Comparison of ENCODE assay signal across 12 cellular contexts in the genomic region with DNA sequence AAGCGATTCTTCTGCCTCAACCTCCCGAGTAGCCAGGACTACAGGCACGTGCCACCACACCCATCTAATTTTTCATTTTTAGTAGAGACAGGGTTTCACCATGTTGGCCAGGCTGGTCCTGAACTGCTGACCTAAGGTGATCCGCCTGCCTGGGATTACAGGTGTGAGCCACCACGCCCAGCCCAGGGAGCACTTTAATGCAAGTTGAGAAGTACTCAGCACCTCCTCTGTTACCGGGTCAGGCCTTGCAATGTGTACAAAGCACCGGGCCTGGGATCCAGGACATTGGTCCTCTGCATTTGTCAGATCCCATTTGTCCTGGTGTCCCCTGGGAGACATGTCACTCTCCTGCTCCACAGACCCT.
DNase-seq lines count a peak whose midpoint lies in the region; ATAC-seq and TF ChIP-seq lines count a peak whose summit lies in the region.
"Had no signal": no experiment of that assay in that cellular context is flagged by ENCODE, and none has a peak within 500 bp of the region (broad histone marks: within the 10 kb centered on the region; RNA-seq: fewer than 3 reads in every experiment).

No MANE protein-coding gene starts in this region.

- intact Hi-C loops in Calu3 (cut with micrococcal nuclease; ENCODE audit: unreplicated experiment) (no loop called here), esophagus squamous epithelium (cut with DNase I) (no loop called here)

- no peaks in the 10 kb centered on the region for H3K27me3 Mint-ChIP-seq in Calu3 (ENCODE audit: unreplicated experiment)
- no peaks in the 10 kb centered on the region for H3K27me3 Mint-ChIP-seq in mesothelial cell of epicardium (ENCODE audit: low read depth)
- H3K27me3 Mint-ChIP-seq: CD8-positive, alpha-beta memory T cell had no signal

- H3K4me1 Mint-ChIP-seq in Calu3 (ENCODE audit: low read depth, unreplicated experiment) (peaks cover 54% of the 10 kb centered on the region), mesothelial cell of epicardium (peaks cover 32% of the 10 kb centered on the region)

- H3K36me3 ChIP-seq in RWPE2 (ENCODE audit: low read depth) (no peaks in the 10 kb centered on the region), esophagus squamous epithelium (no peaks in the 10 kb centered on the region), skeletal muscle tissue (ENCODE audit: control insufficient read depth in 3 of 3, insufficient read depth in 3 of 3, low read length in 3 of 3) (no peaks in the 10 kb centered on the region)

- CTCF ChIA-PET in Calu3 (lab: Charles Lee) = interaction anchor here (0.6 kb wide), 1 partner anchor 261 kb away, joined by 3 read pairs; no protein-coding TSS in a partner anchor

- peak overlapping the region in 1 of 3 donors; percentile 16 for H3K9ac ChIP-seq in skeletal muscle tissue (ENCODE audit: low read depth in 1 of 3, low read length in 3 of 3)

- no peak overlapping the region for H3K4me3 Mint-ChIP-seq in Calu3 (ENCODE audit: low read depth, unreplicated experiment)
- H3K4me3 Mint-ChIP-seq in mesothelial cell of epicardium = no peak overlapping the region

- ATAC-seq in RWPE2 (ENCODE audit: low read depth) (no peak), HG03460 (IDR thresholded peaks at IDR 0.05; ENCODE audit: unreplicated experiment) (no peak), esophagus mucosa (no peak)
- ATAC-seq: stimulated activated naive CD8-positive, alpha-beta T cell treated with anti-CD3 and anti-CD28 coated beads, Interleukin-15, Interleukin-2, amounts not matched to agents 100 U/mL and 50 U/mL, for 24 hours had no signal

- WGBS in esophagus squamous epithelium, 2 donors = 86 to 90% methylated on average over 4 to 7 of the region's 7 CpGs

- H3K27ac Mint-ChIP-seq in Calu3 (ENCODE audit: unreplicated experiment) (peak overlapping the region; percentile 89), mesothelial cell of epicardium (no peak overlapping the region)

- H3K9me3 ChIP-seq in RWPE2 (ENCODE audit: severe bottlenecking) (no peaks in the 10 kb centered on the region), esophagus squamous epithelium (no peaks in the 10 kb centered on the region), skeletal muscle tissue (ENCODE audit: control insufficient read depth in 3 of 3, low read length in 3 of 3) (no peaks in the 10 kb centered on the region)

- H3K36me3 Mint-ChIP-seq in Calu3 (ENCODE audit: insufficient read depth, unreplicated experiment) (peaks cover 23% of the 10 kb centered on the region), mesothelial cell of epicardium (no peaks in the 10 kb centered on the region)
- H3K36me3 Mint-ChIP-seq: CD8-positive, alpha-beta memory T cell had no signal

- peak overlapping the region; percentile 59 for H3K27ac ChIP-seq in RWPE2 (ENCODE audit: poor library complexity, severe bottlenecking)
- peak overlapping the region; percentile 65 to 93 (median 89) for H3K27ac ChIP-seq in esophagus squamous epithelium
- H3K27ac ChIP-seq in skeletal muscle tissue (ENCODE audit: low read depth, low read length) = peak overlapping the region; percentile 84

- H3K9me3 Mint-ChIP-seq in Calu3 (ENCODE audit: low read depth, unreplicated experiment) = no peaks in the 10 kb centered on the region
- H3K9me3 Mint-ChIP-seq in mesothelial cell of epicardium = no peaks in the 10 kb centered on the region
- H3K9me3 Mint-ChIP-seq: CD8-positive, alpha-beta memory T cell had no signal

- H3K27me3 ChIP-seq in RWPE2 (ENCODE audit: insufficient read depth, poor library complexity, severe bottlenecking) (no peaks in the 10 kb centered on the region), esophagus squamous epithelium (no peaks in the 10 kb centered on the region), skeletal muscle tissue (ENCODE audit: control insufficient read depth in 3 of 3, insufficient read depth in 3 of 3, low read length in 3 of 3) (no peaks in the 10 kb centered on the region)

- no peak overlapping the region for H3K4me3 ChIP-seq in RWPE2 (ENCODE audit: severe bottlenecking)
- H3K4me3 ChIP-seq in esophagus squamous epithelium = no peak overlapping the region
- H3K4me3 ChIP-seq in skeletal muscle tissue (ENCODE audit: low read length in 3 of 3) = no peak overlapping the region

- DNase-seq in Calu3 = no peak
- DNase-seq in RWPE2 (ENCODE audit: low spot score) = no peak
- no peak for DNase-seq in esophagus squamous epithelium (lab: John Stamatoyannopoulos, UW)
- DNase-seq in NCI-H524 (lab: John Stamatoyannopoulos, UW) = no peak
- DNase-seq in mesothelial cell of epicardium (ENCODE audit: low spot score in 2 of 2, unreplicated experiment in 2 of 2) = no peak
- DNase-seq: activated effector memory CD4-positive, alpha-beta T cell treated with Interleukin-2 at 50 U/mL for 16 hours; CD8-positive, alpha-beta memory T cell; stimulated activated CD4-positive, alpha-beta T cell treated with anti-CD3 and anti-CD28 coated beads, Interleukin-15, amount 100 ng/mL, for 24 hours; stimulated activated naive CD8-positive, alpha-beta T cell treated with anti-CD3 and anti-CD28 coated beads, Interleukin-15, Interleukin-2, amounts not matched to agents 100 U/mL and 50 U/mL, for 24 hours had no signal

- H3K4me1 ChIP-seq in RWPE2 (ENCODE audit: insufficient read depth, poor library complexity, severe bottlenecking) (peaks cover 32% of the 10 kb centered on the region), esophagus squamous epithelium (peaks cover 31 to 72% (median 59%) of the 10 kb centered on the region in 3 donors), skeletal muscle tissue (ENCODE audit: control insufficient read depth in 3 of 3, insufficient read depth in 3 of 3, low read length in 3 of 3) (peaks cover 40 to 42% (median 40%) of the 10 kb centered on the region in 3 donors)

- no peak for TF ChIP-seq POLR2A in esophagus squamous epithelium (IDR thresholded peaks at IDR 0.05)

- no TSS peak for BruUV-seq in Calu3 (replicated peaks; lab: Mats Ljungman, UMichigan)

- TF ChIP-seq CTCF in Calu3 (IDR thresholded peaks at IDR 0.05; ENCODE audit: unreplicated experiment) (no peak), RWPE2 (IDR thresholded peaks at IDR 0.05; ENCODE audit: poor library complexity, severe bottlenecking) (no peak), esophagus squamous epithelium (IDR thresholded peaks at IDR 0.05) (no peak), mesothelial cell of epicardium (IDR thresholded peaks at IDR 0.05; ENCODE audit: unreplicated experiment) (no peak)
